14 cellular contexts compared by ENCODE assay signal in the genomic region with DNA sequence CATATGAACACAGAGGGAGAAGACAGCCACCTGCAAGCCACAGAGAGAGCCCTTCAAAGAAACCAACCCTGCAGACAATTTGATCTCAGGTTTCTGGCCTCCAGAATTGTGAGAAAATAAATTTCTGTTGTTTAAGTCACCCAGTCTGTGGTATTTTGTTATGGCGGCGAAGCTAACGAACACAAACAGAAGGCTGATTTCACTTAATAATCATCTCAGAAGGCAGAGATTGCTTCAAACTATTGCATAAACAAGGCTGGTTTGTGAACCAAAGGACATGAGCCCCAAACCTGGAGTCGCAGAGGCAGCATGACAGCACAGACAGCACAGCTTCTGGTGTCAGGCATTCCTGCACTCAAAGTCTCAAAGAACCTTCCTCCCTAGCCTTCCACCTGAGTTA. TPM values are rescaled to one million over a fixed set of nuclear protein-coding genes. Genes with fewer than 3 reads are reported as not detected.
DNase-seq lines count a peak whose midpoint lies in the region; TF ChIP-seq lines count a peak whose summit lies in the region.
"Had no signal": no experiment of that assay in that cellular context is flagged by ENCODE, and none has a peak within 500 bp of the region (broad histone marks: within the 10 kb centered on the region; RNA-seq: fewer than 3 reads in every experiment).

No MANE protein-coding gene starts in this region.

- no peak overlapping the region for H3K4me3 ChIP-seq in AG10803 (ENCODE audit: low read length)
- H3K4me3 ChIP-seq in adipocyte (ENCODE audit: low read length), result no peak overlapping the region
- H3K4me3 ChIP-seq: HAP-1 had no signal

- H3K27ac Mint-ChIP-seq in CD14-positive monocyte (peak overlapping the region in 5 of 7 donors; percentile 37 to 89 (median 81)), nephron (peak overlapping the region; percentile 62 to 84 (median 70))
- H3K27ac Mint-ChIP-seq in activated CD4-positive, alpha-beta memory T cell treated with anti-CD3 and anti-CD28 coated beads, Interleukin-2, amount 10 ng/mL, durations not matched to agents 7 days and 5 days, result no peak overlapping the region
- H3K27ac Mint-ChIP-seq: CD8-positive, alpha-beta T cell had no signal

- H3K27me3 ChIP-seq in adipocyte (replicated peaks; ENCODE audit: control insufficient read depth, insufficient read depth, low read length), result no peaks in the 10 kb centered on the region

- H3K4me1 ChIP-seq in adipocyte (ENCODE audit: control insufficient read depth, insufficient read depth, low read length), result peaks cover 52% of the 10 kb centered on the region
- H3K4me1 ChIP-seq: HAP-1 had no signal

- POLR2A ChIA-PET in activated CD4-positive, alpha-beta memory T cell treated with anti-CD3 and anti-CD28 coated beads, Interleukin-2, amount 10 ng/mL, durations not matched to agents 7 days and 5 days (lab: Charles Lee), result interaction anchor here (0.8 to 11.5 kb wide), 4 partner anchors 9 to 26 kb away, joined by 3 to 83 read pairs (median 32); no protein-coding TSS in a partner anchor

- no peaks in the 10 kb centered on the region for H3K9me3 ChIP-seq in adipocyte (ENCODE audit: control insufficient read depth, low read length)
- H3K9me3 ChIP-seq: HAP-1 had no signal

- peak; percentile 46 for DNase-seq in AG10803 (ENCODE audit: low read depth)
- no peak for DNase-seq in CD14-positive monocyte (ENCODE audit: low spot score)
- DNase-seq in adipocyte (ENCODE audit: low read depth), result no peak
- DNase-seq in NCI-H2227 treated with DMSO at 0.1 percent for 48 hours (lab: John Stamatoyannopoulos, UW), result no peak
- no peak for DNase-seq in activated CD4-positive, alpha-beta memory T cell treated with anti-CD3 and anti-CD28 coated beads, Interleukin-2, amount 10 ng/mL, durations not matched to agents 7 days and 5 days
- no peak for DNase-seq in ACHN
- DNase-seq: DMS79, NCI-H1436, NCI-H2029, NCI-H2171 treated with DMSO at 0.1 percent for 48 hours, NCI-H774 had no signal

- CTCF ChIA-PET in activated CD4-positive, alpha-beta memory T cell treated with anti-CD3 and anti-CD28 coated beads, Interleukin-2, amount 10 ng/mL, durations not matched to agents 7 days and 5 days (lab: Charles Lee), result interaction anchor here (1.4 to 1.7 kb wide), 2 partner anchors 12 to 36 kb away, joined by 3 to 6 read pairs; no protein-coding TSS in a partner anchor

- intact Hi-C loops in CD14-positive monocyte (cut with micrococcal nuclease), result no loop called here

- H3K4me3 Mint-ChIP-seq in CD14-positive monocyte (no peak overlapping the region), nephron (no peak overlapping the region)
- H3K4me3 Mint-ChIP-seq in activated CD4-positive, alpha-beta memory T cell treated with anti-CD3 and anti-CD28 coated beads, Interleukin-2, amount 10 ng/mL, durations not matched to agents 7 days and 5 days, result no peak overlapping the region
- H3K4me3 Mint-ChIP-seq: CD8-positive, alpha-beta T cell had no signal

- H3K9ac ChIP-seq in adipocyte (ENCODE audit: low read length), result peak overlapping the region; percentile 7

- H3K4me1 Mint-ChIP-seq in CD14-positive monocyte, result peaks cover 13% of the 10 kb centered on the region
- peaks cover 55% of the 10 kb centered on the region for H3K4me1 Mint-ChIP-seq in nephron
- peaks cover 68% of the 10 kb centered on the region for H3K4me1 Mint-ChIP-seq in activated CD4-positive, alpha-beta memory T cell treated with anti-CD3 and anti-CD28 coated beads, Interleukin-2, amount 10 ng/mL, durations not matched to agents 7 days and 5 days

- no peaks in the 10 kb centered on the region for H3K36me3 ChIP-seq in adipocyte (ENCODE audit: control insufficient read depth, insufficient read depth, low read length, severe bottlenecking)
- H3K36me3 ChIP-seq: HAP-1 had no signal

- peaks cover 0 to 2% (median 0%) of the 10 kb centered on the region in 7 donors for H3K9me3 Mint-ChIP-seq in CD14-positive monocyte
- H3K9me3 Mint-ChIP-seq in nephron, result no peaks in the 10 kb centered on the region
- no peaks in the 10 kb centered on the region for H3K9me3 Mint-ChIP-seq in activated CD4-positive, alpha-beta memory T cell treated with anti-CD3 and anti-CD28 coated beads, Interleukin-2, amount 10 ng/mL, durations not matched to agents 7 days and 5 days
- H3K9me3 Mint-ChIP-seq: CD8-positive, alpha-beta T cell had no signal

- no peak for TF ChIP-seq CTCF in AG10803 (conservative IDR thresholded peaks at IDR 0.05; ENCODE audit: low read length)
- TF ChIP-seq CTCF in CD14-positive monocyte (IDR thresholded peaks at IDR 0.05), result no peak
- no peak for TF ChIP-seq CTCF in nephron (IDR thresholded peaks at IDR 0.05; ENCODE audit: unreplicated experiment in 3 of 3)

- H3K36me3 Mint-ChIP-seq in CD14-positive monocyte (no peaks in the 10 kb centered on the region), nephron (ENCODE audit: low read depth) (no peaks in the 10 kb centered on the region)
- H3K36me3 Mint-ChIP-seq in activated CD4-positive, alpha-beta memory T cell treated with anti-CD3 and anti-CD28 coated beads, Interleukin-2, amount 10 ng/mL, durations not matched to agents 7 days and 5 days (ENCODE audit: low read depth), result peaks cover 5% of the 10 kb centered on the region
- H3K36me3 Mint-ChIP-seq: CD8-positive, alpha-beta T cell had no signal

- H3K27me3 Mint-ChIP-seq in CD14-positive monocyte (ENCODE audit: low read depth in 3 of 3) (peaks cover 2 to 5% (median 4%) of the 10 kb centered on the region in 3 donors), nephron (ENCODE audit: low read depth) (peaks cover 6% of the 10 kb centered on the region)
- no peaks in the 10 kb centered on the region for H3K27me3 Mint-ChIP-seq in activated CD4-positive, alpha-beta memory T cell treated with anti-CD3 and anti-CD28 coated beads, Interleukin-2, amount 10 ng/mL, durations not matched to agents 7 days and 5 days

- in situ Hi-C loops in ACHN (cut with HindIII; ENCODE audit: low pct_ligation_motif_present, low pct_unique_long_range_greater_than_20kb, low sequenced_read_pairs), result no loop called here

RNA-seq across cellular contexts. Expression of a gene that starts 59.0 kb away (rescaled TPM):
- 10 to 100 TPM; 32.0 to 42.3 TPM for polyA plus RNA-seq in CD14-positive monocyte
- 100 to 1,000 TPM; 223 to 249 TPM for total RNA-seq in activated CD4-positive, alpha-beta memory T cell treated with anti-CD3 and anti-CD28 coated beads, Interleukin-2, amount 10 ng/mL, durations not matched to agents 7 days and 5 days
